In genomic region chr12:123972448-123973401, GRCh38 we compare ENCODE assay signal across 1 cellular context.
TF ChIP-seq lines count a peak whose summit lies in the region.

A gene with protein sequence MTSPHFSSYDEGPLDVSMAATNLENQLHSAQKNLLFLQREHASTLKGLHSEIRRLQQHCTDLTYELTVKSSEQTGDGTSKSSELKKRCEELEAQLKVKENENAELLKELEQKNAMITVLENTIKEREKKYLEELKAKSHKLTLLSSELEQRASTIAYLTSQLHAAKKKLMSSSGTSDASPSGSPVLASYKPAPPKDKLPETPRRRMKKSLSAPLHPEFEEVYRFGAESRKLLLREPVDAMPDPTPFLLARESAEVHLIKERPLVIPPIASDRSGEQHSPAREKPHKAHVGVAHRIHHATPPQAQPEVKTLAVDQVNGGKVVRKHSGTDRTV (minus strand): TSS chr12:123972831. CDS start chr12:123944305, 28,526 bp downstream.
TSS of gene ZNF664 (plus strand) at chr12:123973215. CDS start at chr12:124012145, 38,930 bp downstream.

TF ChIP-seq in GM12878, 131 proteins besides CTCF, POLR2A, EP300 and RAD21 (continued from another document and continues in another):
- TF ChIP-seq ZNF592 (IDR thresholded peaks at IDR 0.05): no peak
- peak; percentile 30; the same call in 1 of the 2 replicates for TF ChIP-seq CHD2 (IDR thresholded peaks at IDR 0.05; ENCODE audit: borderline replicate concordance, low read depth, low read length)
- no peak for TF ChIP-seq MLLT1 (IDR thresholded peaks at IDR 0.05)
- TF ChIP-seq, protein P1, sequence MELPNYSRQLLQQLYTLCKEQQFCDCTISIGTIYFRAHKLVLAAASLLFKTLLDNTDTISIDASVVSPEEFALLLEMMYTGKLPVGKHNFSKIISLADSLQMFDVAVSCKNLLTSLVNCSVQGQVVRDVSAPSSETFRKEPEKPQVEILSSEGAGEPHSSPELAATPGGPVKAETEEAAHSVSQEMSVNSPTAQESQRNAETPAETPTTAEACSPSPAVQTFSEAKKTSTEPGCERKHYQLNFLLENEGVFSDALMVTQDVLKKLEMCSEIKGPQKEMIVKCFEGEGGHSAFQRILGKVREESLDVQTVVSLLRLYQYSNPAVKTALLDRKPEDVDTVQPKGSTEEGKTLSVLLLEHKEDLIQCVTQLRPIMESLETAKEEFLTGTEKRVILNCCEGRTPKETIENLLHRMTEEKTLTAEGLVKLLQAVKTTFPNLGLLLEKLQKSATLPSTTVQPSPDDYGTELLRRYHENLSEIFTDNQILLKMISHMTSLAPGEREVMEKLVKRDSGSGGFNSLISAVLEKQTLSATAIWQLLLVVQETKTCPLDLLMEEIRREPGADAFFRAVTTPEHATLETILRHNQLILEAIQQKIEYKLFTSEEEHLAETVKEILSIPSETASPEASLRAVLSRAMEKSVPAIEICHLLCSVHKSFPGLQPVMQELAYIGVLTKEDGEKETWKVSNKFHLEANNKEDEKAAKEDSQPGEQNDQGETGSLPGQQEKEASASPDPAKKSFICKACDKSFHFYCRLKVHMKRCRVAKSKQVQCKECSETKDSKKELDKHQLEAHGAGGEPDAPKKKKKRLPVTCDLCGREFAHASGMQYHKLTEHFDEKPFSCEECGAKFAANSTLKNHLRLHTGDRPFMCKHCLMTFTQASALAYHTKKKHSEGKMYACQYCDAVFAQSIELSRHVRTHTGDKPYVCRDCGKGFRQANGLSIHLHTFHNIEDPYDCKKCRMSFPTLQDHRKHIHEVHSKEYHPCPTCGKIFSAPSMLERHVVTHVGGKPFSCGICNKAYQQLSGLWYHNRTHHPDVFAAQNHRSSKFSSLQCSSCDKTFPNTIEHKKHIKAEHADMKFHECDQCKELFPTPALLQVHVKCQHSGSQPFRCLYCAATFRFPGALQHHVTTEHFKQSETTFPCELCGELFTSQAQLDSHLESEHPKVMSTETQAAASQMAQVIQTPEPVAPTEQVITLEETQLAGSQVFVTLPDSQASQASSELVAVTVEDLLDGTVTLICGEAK (IDR thresholded peaks at IDR 0.05; ENCODE audit: borderline replicate concordance): no peak
- no peak for TF ChIP-seq HSF1 (IDR thresholded peaks at IDR 0.05; ENCODE audit: low read depth, low read length)
- TF ChIP-seq NBN (IDR thresholded peaks at IDR 0.05): no peak
- no peak for TF ChIP-seq CHD4 (IDR thresholded peaks at IDR 0.05)
- no peak for TF ChIP-seq JUND (IDR thresholded peaks at IDR 0.05; ENCODE audit: low read depth, low read length)
- TF ChIP-seq ZNF24 (IDR thresholded peaks at IDR 0.05): no peak
- TF ChIP-seq MEF2B (IDR thresholded peaks at IDR 0.05; ENCODE audit: partially characterized antibody, poor library complexity, severe bottlenecking): no peak
- peak; percentile 64; the same call in 1 of the 2 replicates for TF ChIP-seq BACH1 (IDR thresholded peaks at IDR 0.05; ENCODE audit: borderline replicate concordance)
- TF ChIP-seq NFYA (IDR thresholded peaks at IDR 0.05; ENCODE audit: borderline replicate concordance, low read depth, low read length): no peak
- TF ChIP-seq ZBTB4 (CRISPR knock-in tag; IDR thresholded peaks at IDR 0.05): no peak
- no peak for TF ChIP-seq PAX8 (IDR thresholded peaks at IDR 0.05)
- TF ChIP-seq PKNOX1 (IDR thresholded peaks at IDR 0.05): no peak
- TF ChIP-seq, protein P2, sequence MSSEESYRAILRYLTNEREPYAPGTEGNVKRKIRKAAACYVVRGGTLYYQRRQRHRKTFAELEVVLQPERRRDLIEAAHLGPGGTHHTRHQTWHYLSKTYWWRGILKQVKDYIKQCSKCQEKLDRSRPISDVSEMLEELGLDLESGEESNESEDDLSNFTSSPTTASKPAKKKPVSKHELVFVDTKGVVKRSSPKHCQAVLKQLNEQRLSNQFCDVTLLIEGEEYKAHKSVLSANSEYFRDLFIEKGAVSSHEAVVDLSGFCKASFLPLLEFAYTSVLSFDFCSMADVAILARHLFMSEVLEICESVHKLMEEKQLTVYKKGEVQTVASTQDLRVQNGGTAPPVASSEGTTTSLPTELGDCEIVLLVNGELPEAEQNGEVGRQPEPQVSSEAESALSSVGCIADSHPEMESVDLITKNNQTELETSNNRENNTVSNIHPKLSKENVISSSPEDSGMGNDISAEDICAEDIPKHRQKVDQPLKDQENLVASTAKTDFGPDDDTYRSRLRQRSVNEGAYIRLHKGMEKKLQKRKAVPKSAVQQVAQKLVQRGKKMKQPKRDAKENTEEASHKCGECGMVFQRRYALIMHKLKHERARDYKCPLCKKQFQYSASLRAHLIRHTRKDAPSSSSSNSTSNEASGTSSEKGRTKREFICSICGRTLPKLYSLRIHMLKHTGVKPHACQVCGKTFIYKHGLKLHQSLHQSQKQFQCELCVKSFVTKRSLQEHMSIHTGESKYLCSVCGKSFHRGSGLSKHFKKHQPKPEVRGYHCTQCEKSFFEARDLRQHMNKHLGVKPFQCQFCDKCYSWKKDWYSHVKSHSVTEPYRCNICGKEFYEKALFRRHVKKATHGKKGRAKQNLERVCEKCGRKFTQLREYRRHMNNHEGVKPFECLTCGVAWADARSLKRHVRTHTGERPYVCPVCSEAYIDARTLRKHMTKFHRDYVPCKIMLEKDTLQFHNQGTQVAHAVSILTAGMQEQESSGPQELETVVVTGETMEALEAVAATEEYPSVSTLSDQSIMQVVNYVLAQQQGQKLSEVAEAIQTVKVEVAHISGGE (CRISPR knock-in tag; IDR thresholded peaks at IDR 0.05): no peak
- peak; percentile 68 for TF ChIP-seq SMARCA5 (IDR thresholded peaks at IDR 0.05)
- TF ChIP-seq IRF4 (IDR thresholded peaks at IDR 0.05; ENCODE audit: low read depth, low read length): no peak
- TF ChIP-seq FOXM1 (IDR thresholded peaks at IDR 0.05; ENCODE audit: low read depth, low read length): no peak
- no peak for TF ChIP-seq PAX5 (IDR thresholded peaks at IDR 0.05; ENCODE audit: borderline replicate concordance, low read depth, low read length)
- no peak for TF ChIP-seq RAD51 (IDR thresholded peaks at IDR 0.05)
- TF ChIP-seq BCL3 (IDR thresholded peaks at IDR 0.05; ENCODE audit: borderline replicate concordance, insufficient read depth, low read depth, low read length, poor library complexity, severe bottlenecking): no peak
- TF ChIP-seq ZBTB33 (IDR thresholded peaks at IDR 0.05): no peak
